18 cellular contexts compared by ENCODE assay signal in the genomic region with DNA sequence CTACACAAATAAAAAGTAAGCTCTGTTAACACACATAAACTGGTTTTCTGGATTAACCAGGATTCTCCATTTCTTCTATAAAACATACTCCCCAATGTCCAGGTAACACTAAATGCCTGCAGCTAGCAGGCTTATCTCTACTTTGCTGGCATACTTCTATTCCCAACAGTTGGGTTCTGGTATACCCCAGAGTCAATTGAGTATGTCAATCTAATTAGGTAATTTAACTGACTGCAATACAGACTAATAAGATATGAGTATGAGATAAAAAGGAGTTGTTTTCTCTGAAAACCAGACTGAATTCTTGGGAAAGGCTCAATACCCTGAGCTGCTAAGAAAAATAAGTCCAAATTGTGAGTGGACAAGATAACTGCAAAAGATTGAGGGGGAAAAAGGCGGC. TPM values are rescaled to one million over a fixed set of nuclear protein-coding genes. Genes with fewer than 3 reads are reported as not detected.
DNase-seq lines count a peak whose midpoint lies in the region; ATAC-seq and TF ChIP-seq lines count a peak whose summit lies in the region.
"Had no signal": no experiment of that assay in that cellular context is flagged by ENCODE, and none has a peak within 500 bp of the region (broad histone marks: within the 10 kb centered on the region; RNA-seq: fewer than 3 reads in every experiment).

No MANE protein-coding gene starts in this region.

- H3K36me3 Mint-ChIP-seq in MCF 10A (ENCODE audit: insufficient read depth, unreplicated experiment) = no peaks in the 10 kb centered on the region
- no peaks in the 10 kb centered on the region for H3K36me3 Mint-ChIP-seq in CD4-positive, alpha-beta memory T cell

- H3K4me3 ChIP-seq in breast epithelium = no peak overlapping the region
- no peak overlapping the region for H3K4me3 ChIP-seq in esophagus muscularis mucosa
- no peak overlapping the region for H3K4me3 ChIP-seq in prostate gland
- no peak overlapping the region for H3K4me3 ChIP-seq in uterus
- no peak overlapping the region for H3K4me3 ChIP-seq in CD4-positive, alpha-beta memory T cell (ENCODE audit: low read length in 2 of 2)
- H3K4me3 ChIP-seq in upper lobe of left lung = no peak overlapping the region
- H3K4me3 ChIP-seq: GM12878, GM23248, SJCRH30 had no signal

- intact Hi-C loops in MCF 10A (cut with micrococcal nuclease) (no loop called here), breast epithelium (cut with DNase I; ENCODE audit: low total_unique reads) (no loop called here), esophagus muscularis mucosa (cut with DNase I) (no loop called here), prostate gland (cut with DNase I) (no loop called here), uterus (cut with DNase I; ENCODE audit: low total_unique reads) (no loop called here)
- intact Hi-C loops in CD4-positive, alpha-beta memory T cell (cut with micrococcal nuclease) = no loop called here

- WGBS in esophagus muscularis mucosa = 93% methylated on average over 1 of the region's 1 CpG
- WGBS in prostate gland = 74% methylated on average over 1 of the region's 1 CpG
- WGBS in upper lobe of left lung, 2 donors = 92 to 93% methylated on average over 1 of the region's 1 CpG

- peaks cover 29% of the 10 kb centered on the region for H3K4me1 Mint-ChIP-seq in MCF 10A (ENCODE audit: insufficient read depth, unreplicated experiment)
- peaks cover 9% of the 10 kb centered on the region for H3K4me1 Mint-ChIP-seq in stimulated activated naive CD8-positive, alpha-beta T cell treated with anti-CD3 and anti-CD28 coated beads, Interleukin-15, amount 100 ng/mL, for 72 hours
- H3K4me1 Mint-ChIP-seq in CD4-positive, alpha-beta memory T cell = no peaks in the 10 kb centered on the region
- H3K4me1 Mint-ChIP-seq: CD8-positive, alpha-beta memory T cell had no signal

- CTCF ChIA-PET in MCF 10A (lab: Yijun Ruan, JAX) = interaction anchor here (0.6 kb wide), 1 partner anchor 18 kb away, joined by 3 read pairs; no protein-coding TSS in a partner anchor
- CTCF ChIA-PET in CD4-positive, alpha-beta memory T cell (lab: Charles Lee; ENCODE audit: partially characterized antibody) = no interaction called here

- TF ChIP-seq CTCF in MCF 10A (IDR thresholded peaks at IDR 0.05; ENCODE audit: unreplicated experiment) (no peak), breast epithelium (IDR thresholded peaks at IDR 0.05) (no peak), esophagus muscularis mucosa (IDR thresholded peaks at IDR 0.05) (no peak), prostate gland (IDR thresholded peaks at IDR 0.05) (no peak), uterus (IDR thresholded peaks at IDR 0.05) (no peak), upper lobe of left lung (IDR thresholded peaks at IDR 0.05) (no peak)

- no peak for ATAC-seq in stimulated activated naive CD8-positive, alpha-beta T cell treated with anti-CD3 and anti-CD28 coated beads, Interleukin-15, amount 100 ng/mL, for 72 hours
- ATAC-seq in upper lobe of left lung (ENCODE audit: low FRiP score in 2 of 2) = no peak
- ATAC-seq: HepG2 had no signal

- POLR2A ChIA-PET in MCF 10A (lab: Yijun Ruan, JAX) = interaction anchor here (0.6 to 2.0 kb wide), 4 partner anchors 9 to 14 kb away, joined by 3 to 6 read pairs (median 4); partner anchors contain the start of gene NT5DC3
- POLR2A ChIA-PET in CD4-positive, alpha-beta memory T cell (lab: Charles Lee; ENCODE audit: partially characterized antibody) = interaction anchor here (1.1 kb wide), 1 partner anchor 9 kb away, joined by 3 read pairs; no protein-coding TSS in a partner anchor

- TF ChIP-seq EP300 in esophagus muscularis mucosa (IDR thresholded peaks at IDR 0.05) = no peak
- TF ChIP-seq EP300 in upper lobe of left lung (IDR thresholded peaks at IDR 0.05) = no peak

- no peaks in the 10 kb centered on the region for H3K9me3 Mint-ChIP-seq in MCF 10A (ENCODE audit: unreplicated experiment)
- H3K9me3 Mint-ChIP-seq in stimulated activated naive CD8-positive, alpha-beta T cell treated with anti-CD3 and anti-CD28 coated beads, Interleukin-15, amount 100 ng/mL, for 72 hours = no peaks in the 10 kb centered on the region
- H3K9me3 Mint-ChIP-seq in CD4-positive, alpha-beta memory T cell = no peaks in the 10 kb centered on the region
- H3K9me3 Mint-ChIP-seq: CD8-positive, alpha-beta memory T cell had no signal

- H3K36me3 ChIP-seq in breast epithelium = no peaks in the 10 kb centered on the region
- H3K36me3 ChIP-seq in esophagus muscularis mucosa = no peaks in the 10 kb centered on the region
- H3K36me3 ChIP-seq in prostate gland = no peaks in the 10 kb centered on the region
- H3K36me3 ChIP-seq in uterus = no peaks in the 10 kb centered on the region
- no peaks in the 10 kb centered on the region for H3K36me3 ChIP-seq in CD4-positive, alpha-beta memory T cell (ENCODE audit: insufficient read depth, low read length)
- no peaks in the 10 kb centered on the region for H3K36me3 ChIP-seq in upper lobe of left lung
- H3K36me3 ChIP-seq: SJCRH30 had no signal

- DNase-seq in MCF 10A (ENCODE audit: unreplicated experiment) = no peak
- DNase-seq in breast epithelium (ENCODE audit: low spot score in 2 of 2) = no peak
- peak; percentile 26 for DNase-seq in esophagus muscularis mucosa (ENCODE audit: extremely low spot score)
- no peak for DNase-seq in prostate gland (ENCODE audit: low spot score)
- no peak for DNase-seq in uterus
- no peak for DNase-seq in stimulated activated naive CD8-positive, alpha-beta T cell treated with anti-CD3 and anti-CD28 coated beads, Interleukin-15, amount 100 ng/mL, for 72 hours
- DNase-seq in CD4-positive, alpha-beta memory T cell = no peak
- DNase-seq in upper lobe of left lung = no peak
- DNase-seq: CD8-positive, alpha-beta memory T cell; KG1; NCI-H1105; NCI-H187; OCI-M1; RPMI8226; SJCRH30 had no signal

- BruUV-seq in MCF 10A (replicated peaks; lab: Mats Ljungman, UMichigan) = no TSS peak

- H3K4me1 ChIP-seq in breast epithelium (no peaks in the 10 kb centered on the region), esophagus muscularis mucosa (peaks cover 0 to 95% (median 86%) of the 10 kb centered on the region in 4 donors), prostate gland (replicated peaks) (peaks cover 23% of the 10 kb centered on the region), uterus (peaks cover 0 to 4% of the 10 kb centered on the region in 2 donors), upper lobe of left lung (no peaks in the 10 kb centered on the region)
- H3K4me1 ChIP-seq in CD4-positive, alpha-beta memory T cell (ENCODE audit: insufficient read depth, low read length) = no peaks in the 10 kb centered on the region

- peak overlapping the region in 1 of 2 donors; percentile 54 for H3K27ac ChIP-seq in breast epithelium
- H3K27ac ChIP-seq in esophagus muscularis mucosa (replicated peaks in 1 of 4) = peak overlapping the region; percentile 83 to 97 (median 96)
- H3K27ac ChIP-seq in prostate gland = peak overlapping the region; percentile 70 to 81
- peak overlapping the region; percentile 73 to 82 for H3K27ac ChIP-seq in uterus
- no peak overlapping the region for H3K27ac ChIP-seq in CD4-positive, alpha-beta memory T cell (ENCODE audit: low read depth, low read length)
- H3K27ac ChIP-seq in upper lobe of left lung = no peak overlapping the region
- H3K27ac ChIP-seq: GM23248, SJCRH30 had no signal

- TF ChIP-seq POLR2A in breast epithelium (IDR thresholded peaks at IDR 0.05) (no peak), esophagus muscularis mucosa (IDR thresholded peaks at IDR 0.05; ENCODE audit: low read depth) (no peak), prostate gland (IDR thresholded peaks at IDR 0.05) (no peak), uterus (IDR thresholded peaks at IDR 0.05) (no peak), upper lobe of left lung (IDR thresholded peaks at IDR 0.05) (no peak)

- peak overlapping the region; percentile 0 for H3K27ac Mint-ChIP-seq in MCF 10A (ENCODE audit: low read depth, unreplicated experiment)
- no peak overlapping the region for H3K27ac Mint-ChIP-seq in stimulated activated naive CD8-positive, alpha-beta T cell treated with anti-CD3 and anti-CD28 coated beads, Interleukin-15, amount 100 ng/mL, for 72 hours
- no peak overlapping the region for H3K27ac Mint-ChIP-seq in CD4-positive, alpha-beta memory T cell

- H3K9me3 ChIP-seq in breast epithelium (no peaks in the 10 kb centered on the region), esophagus muscularis mucosa (no peaks in the 10 kb centered on the region), prostate gland (no peaks in the 10 kb centered on the region), uterus (no peaks in the 10 kb centered on the region), upper lobe of left lung (no peaks in the 10 kb centered on the region)
- H3K9me3 ChIP-seq in CD4-positive, alpha-beta memory T cell (ENCODE audit: control insufficient read depth in 1 of 2, low read length in 2 of 2) = no peaks in the 10 kb centered on the region
- H3K9me3 ChIP-seq: SJCRH30 had no signal

- no peaks in the 10 kb centered on the region for H3K27me3 Mint-ChIP-seq in MCF 10A (ENCODE audit: insufficient read depth, unreplicated experiment)
- no peaks in the 10 kb centered on the region for H3K27me3 Mint-ChIP-seq in stimulated activated naive CD8-positive, alpha-beta T cell treated with anti-CD3 and anti-CD28 coated beads, Interleukin-15, amount 100 ng/mL, for 72 hours
- peaks cover 0 to 3% of the 10 kb centered on the region in 2 donors for H3K27me3 Mint-ChIP-seq in CD4-positive, alpha-beta memory T cell

- no peak overlapping the region for H3K4me3 Mint-ChIP-seq in MCF 10A (ENCODE audit: unreplicated experiment)
- peak overlapping the region in 1 of 2 donors; percentile 27 for H3K4me3 Mint-ChIP-seq in stimulated activated naive CD8-positive, alpha-beta T cell treated with anti-CD3 and anti-CD28 coated beads, Interleukin-15, amount 100 ng/mL, for 72 hours
- H3K4me3 Mint-ChIP-seq in CD4-positive, alpha-beta memory T cell = no peak overlapping the region
- H3K4me3 Mint-ChIP-seq: CD8-positive, alpha-beta memory T cell had no signal

- H3K27me3 ChIP-seq in breast epithelium = no peaks in the 10 kb centered on the region
- no peaks in the 10 kb centered on the region for H3K27me3 ChIP-seq in esophagus muscularis mucosa
- H3K27me3 ChIP-seq in prostate gland (replicated peaks; ENCODE audit: insufficient read depth) = no peaks in the 10 kb centered on the region
- no peaks in the 10 kb centered on the region for H3K27me3 ChIP-seq in uterus
- no peaks in the 10 kb centered on the region for H3K27me3 ChIP-seq in CD4-positive, alpha-beta memory T cell (ENCODE audit: insufficient read depth, low read length)
- H3K27me3 ChIP-seq in upper lobe of left lung = no peaks in the 10 kb centered on the region
- H3K27me3 ChIP-seq: SJCRH30 had no signal

RNA-seq across cellular contexts. Expression of gene NT5DC3, which starts 9.4 kb away (rescaled TPM):
- 15.1 and 18.3 TPM in 2 replicates for total RNA-seq in MCF 10A (2022)
- 10 to 100 TPM in 2 of 3 donors, 1 to 10 TPM in 1; 3.8 to 19.9 (median 12.5) TPM for total RNA-seq in breast epithelium
- 100 to 1,000 TPM; 169 to 275 (median 195) TPM for total RNA-seq in esophagus muscularis mucosa
- total RNA-seq in prostate gland = 10 to 100 TPM; 12.4 to 29.7 TPM
- total RNA-seq in uterus = 10 to 100 TPM in 3 of 4 donors, 1 to 10 TPM in 1; 5.6 to 60.9 (median 15.9) TPM
- total RNA-seq in CD4-positive, alpha-beta memory T cell = 1 to 10 TPM; 6.1 to 6.8 TPM
- polyA plus RNA-seq in CD4-positive, alpha-beta memory T cell = 1 to 10 TPM; 1.2 to 1.3 TPM
- 10 to 100 TPM in 1 of 6 donors, 1 to 10 TPM in 5; 3.8 to 29.3 (median 7.3) TPM for total RNA-seq in upper lobe of left lung

Comparison
In these comparisons a context has a peak if more than half of its experiments do, and no peak if none do; other contexts are left out.
1. H3K27ac ChIP-seq: peak in esophagus muscularis mucosa (4 of 4), prostate gland (2 of 2) and uterus (2 of 2); none in CD4-positive, alpha-beta memory T cell (single experiment) and upper lobe of left lung (0 of 4).